12 cellular contexts compared by ENCODE assay signal in genomic region chr4:172055046-172055445, GRCh38.
DNase-seq lines count a peak whose midpoint lies in the region; ATAC-seq lines count a peak whose summit lies in the region.
"Had no signal": no experiment of that assay in that cellular context is flagged by ENCODE, and none has a peak within 500 bp of the region (broad histone marks: within the 10 kb centered on the region; RNA-seq: fewer than 3 reads in every experiment).

No MANE protein-coding gene starts in this region.

- DNase-seq in iPS-NIHi11 (ENCODE audit: low spot score) = no peak
- no peak for DNase-seq in activated T-cell treated with anti-CD3 and anti-CD28 coated beads, Interleukin-2, amount 50 U/mL, for 72 hours
- no peak for DNase-seq in activated T-helper 1 cell treated with anti-CD3 and anti-CD28 coated beads, Interleukin-12 subunit alpha, Interleukin-12 subunit beta, Interleukin-2, Interleukin-4 antibody, amounts not matched to agents 30 ng/mL and 10 ng/mL and 1 ng/mL, durations not matched to agents 14 hours and 24 hours and 36 hours (ENCODE audit: low spot score)
- DNase-seq in activated CD4-positive, CD25-positive, alpha-beta regulatory T cell (lab: John Stamatoyannopoulos, UW) = no peak
- DNase-seq: activated naive CD4-positive, alpha-beta T cell treated with anti-CD3 and anti-CD28 coated beads for 36 hours; EL; heart left ventricle; MV-4-11 had no signal

- no peaks in the 10 kb centered on the region for H3K27me3 Mint-ChIP-seq in activated T-cell treated with anti-CD3 and anti-CD28 coated beads, Interleukin-2, amount 50 U/mL, for 72 hours (ENCODE audit: low read depth)
- no peaks in the 10 kb centered on the region for H3K27me3 Mint-ChIP-seq in activated T-helper 1 cell treated with anti-CD3 and anti-CD28 coated beads, Interleukin-12 subunit alpha, Interleukin-12 subunit beta, Interleukin-2, Interleukin-4 antibody, amounts not matched to agents 30 ng/mL and 10 ng/mL and 1 ng/mL, durations not matched to agents 14 hours and 24 hours and 36 hours (ENCODE audit: insufficient read depth)

- H3K36me3 Mint-ChIP-seq in activated T-cell treated with anti-CD3 and anti-CD28 coated beads, Interleukin-2, amount 50 U/mL, for 72 hours (ENCODE audit: insufficient read depth in 2 of 2) = no peaks in the 10 kb centered on the region
- no peaks in the 10 kb centered on the region for H3K36me3 Mint-ChIP-seq in activated T-helper 1 cell treated with anti-CD3 and anti-CD28 coated beads, Interleukin-12 subunit alpha, Interleukin-12 subunit beta, Interleukin-2, Interleukin-4 antibody, amounts not matched to agents 30 ng/mL and 10 ng/mL and 1 ng/mL, durations not matched to agents 14 hours and 24 hours and 36 hours (ENCODE audit: low read depth)

- H3K27ac Mint-ChIP-seq in activated T-cell treated with anti-CD3 and anti-CD28 coated beads, Interleukin-2, amount 50 U/mL, for 72 hours = no peak overlapping the region
- no peak overlapping the region for H3K27ac Mint-ChIP-seq in activated T-helper 1 cell treated with anti-CD3 and anti-CD28 coated beads, Interleukin-12 subunit alpha, Interleukin-12 subunit beta, Interleukin-2, Interleukin-4 antibody, amounts not matched to agents 30 ng/mL and 10 ng/mL and 1 ng/mL, durations not matched to agents 14 hours and 24 hours and 36 hours
- H3K27ac Mint-ChIP-seq: activated naive CD4-positive, alpha-beta T cell treated with anti-CD3 and anti-CD28 coated beads for 36 hours had no signal

- peaks cover 1 to 6% of the 10 kb centered on the region in 2 donors for H3K9me3 Mint-ChIP-seq in activated T-cell treated with anti-CD3 and anti-CD28 coated beads, Interleukin-2, amount 50 U/mL, for 72 hours
- H3K9me3 Mint-ChIP-seq in activated T-helper 1 cell treated with anti-CD3 and anti-CD28 coated beads, Interleukin-12 subunit alpha, Interleukin-12 subunit beta, Interleukin-2, Interleukin-4 antibody, amounts not matched to agents 30 ng/mL and 10 ng/mL and 1 ng/mL, durations not matched to agents 14 hours and 24 hours and 36 hours = no peaks in the 10 kb centered on the region

- H3K4me1 Mint-ChIP-seq in activated T-cell treated with anti-CD3 and anti-CD28 coated beads, Interleukin-2, amount 50 U/mL, for 72 hours (ENCODE audit: low read depth) = no peaks in the 10 kb centered on the region
- H3K4me1 Mint-ChIP-seq in activated T-helper 1 cell treated with anti-CD3 and anti-CD28 coated beads, Interleukin-12 subunit alpha, Interleukin-12 subunit beta, Interleukin-2, Interleukin-4 antibody, amounts not matched to agents 30 ng/mL and 10 ng/mL and 1 ng/mL, durations not matched to agents 14 hours and 24 hours and 36 hours (ENCODE audit: low read depth) = no peaks in the 10 kb centered on the region

- intact Hi-C loops in activated T-helper 1 cell treated with anti-CD3 and anti-CD28 coated beads, Interleukin-12 subunit alpha, Interleukin-12 subunit beta, Interleukin-2, Interleukin-4 antibody, amounts not matched to agents 30 ng/mL and 10 ng/mL and 1 ng/mL, durations not matched to agents 14 hours and 24 hours and 36 hours (cut with micrococcal nuclease) = loop anchor here (5.0 kb wide), 1 partner anchor 738 kb away; no protein-coding TSS in a partner anchor

- peak; percentile 58 for ATAC-seq in GM18861 (IDR thresholded peaks at IDR 0.05; ENCODE audit: unreplicated experiment)
- peak; percentile 91 for ATAC-seq in GM21526 (IDR thresholded peaks at IDR 0.05; ENCODE audit: low FRiP score, unreplicated experiment)
- peak; percentile 68 for ATAC-seq in HG02973 (IDR thresholded peaks at IDR 0.05; ENCODE audit: unreplicated experiment)
- ATAC-seq in HG03575 (IDR thresholded peaks at IDR 0.05; ENCODE audit: extremely low read depth, insufficient number of reproducible peaks, low FRiP score, unreplicated experiment) = peak; percentile 87
- ATAC-seq in activated T-cell treated with anti-CD3 and anti-CD28 coated beads, Interleukin-2, amount 50 U/mL, for 72 hours (replicated peaks in 1 of 2) = no peak
- ATAC-seq: heart left ventricle had no signal

- no peak overlapping the region for H3K4me3 Mint-ChIP-seq in activated T-cell treated with anti-CD3 and anti-CD28 coated beads, Interleukin-2, amount 50 U/mL, for 72 hours
- no peak overlapping the region for H3K4me3 Mint-ChIP-seq in activated T-helper 1 cell treated with anti-CD3 and anti-CD28 coated beads, Interleukin-12 subunit alpha, Interleukin-12 subunit beta, Interleukin-2, Interleukin-4 antibody, amounts not matched to agents 30 ng/mL and 10 ng/mL and 1 ng/mL, durations not matched to agents 14 hours and 24 hours and 36 hours
- H3K4me3 Mint-ChIP-seq: activated naive CD4-positive, alpha-beta T cell treated with anti-CD3 and anti-CD28 coated beads for 36 hours had no signal

Comparison
In these comparisons a context has a peak if more than half of its experiments do, and no peak if none do; other contexts are left out.
1. ATAC-seq: peak in GM18861 (single experiment), GM21526 (single experiment), HG02973 (single experiment) and HG03575 (single experiment); none in activated T-cell treated with anti-CD3 and anti-CD28 coated beads, Interleukin-2, amount 50 U/mL, for 72 hours (0 of 2).